ENCODE assay signal across 8 cellular contexts in genomic region chr14:55438066-55438683, GRCh38. TPM values are rescaled to one million over a fixed set of nuclear protein-coding genes. Genes with fewer than 3 reads are reported as not detected.
A peak's percentile ranks its signal among the peaks of the same experiment; 100 is the strongest.
DNase-seq lines count a peak whose midpoint lies in the region; ATAC-seq and TF ChIP-seq lines count a peak whose summit lies in the region.

No MANE protein-coding gene starts in this region.

- H3K27me3 Mint-ChIP-seq in mesothelial cell of epicardium (ENCODE audit: low read depth) = peaks cover 38% of the 10 kb centered on the region
- H3K27me3 Mint-ChIP-seq in activated CD4-positive, alpha-beta memory T cell treated with anti-CD3 and anti-CD28 coated beads for 36 hours = no peaks in the 10 kb centered on the region

- no peaks in the 10 kb centered on the region for H3K4me1 Mint-ChIP-seq in mesothelial cell of epicardium
- peaks cover 19% of the 10 kb centered on the region for H3K4me1 Mint-ChIP-seq in activated CD4-positive, alpha-beta memory T cell treated with anti-CD3 and anti-CD28 coated beads for 36 hours (ENCODE audit: low read depth)

- ATAC-seq in HG03280 (IDR thresholded peaks at IDR 0.05; ENCODE audit: unreplicated experiment) (peak; percentile 70), GM21360 (IDR thresholded peaks at IDR 0.05; ENCODE audit: unreplicated experiment) (no peak)

- DNase-seq in DMS53 (lab: John Stamatoyannopoulos, UW) = peak; percentile 89
- peak; percentile 52 for DNase-seq in NCI-H748 treated with DMSO at 0.1 percent for 48 hours (lab: John Stamatoyannopoulos, UW)
- peak; percentile 18 for DNase-seq in cerebellum (ENCODE audit: low spot score)
- no peak for DNase-seq in mesothelial cell of epicardium (ENCODE audit: low spot score in 2 of 2, unreplicated experiment in 2 of 2)
- no peak for DNase-seq in posterior cingulate gyrus
- no peak for DNase-seq in activated CD4-positive, alpha-beta memory T cell treated with anti-CD3 and anti-CD28 coated beads for 36 hours

- intact Hi-C loops in posterior cingulate gyrus (cut with DNase I) = loop anchor here (5.0 kb wide), 1 partner anchor 1049 kb away; no protein-coding TSS in a partner anchor
- intact Hi-C loops in activated CD4-positive, alpha-beta memory T cell treated with anti-CD3 and anti-CD28 coated beads for 36 hours (cut with micrococcal nuclease) = no loop called here

- no peak overlapping the region for H3K27ac Mint-ChIP-seq in mesothelial cell of epicardium
- H3K27ac Mint-ChIP-seq in activated CD4-positive, alpha-beta memory T cell treated with anti-CD3 and anti-CD28 coated beads for 36 hours = no peak overlapping the region

- no peaks in the 10 kb centered on the region for H3K36me3 Mint-ChIP-seq in mesothelial cell of epicardium
- H3K36me3 Mint-ChIP-seq in activated CD4-positive, alpha-beta memory T cell treated with anti-CD3 and anti-CD28 coated beads for 36 hours = no peaks in the 10 kb centered on the region

- no peak overlapping the region for H3K4me3 Mint-ChIP-seq in mesothelial cell of epicardium
- no peak overlapping the region for H3K4me3 Mint-ChIP-seq in activated CD4-positive, alpha-beta memory T cell treated with anti-CD3 and anti-CD28 coated beads for 36 hours

- peak; percentile 50 for TF ChIP-seq CTCF in mesothelial cell of epicardium (IDR thresholded peaks at IDR 0.05; ENCODE audit: unreplicated experiment)

- CTCF ChIA-PET in activated CD4-positive, alpha-beta memory T cell treated with anti-CD3 and anti-CD28 coated beads for 36 hours (lab: Charles Lee) = interaction anchor here (0.6 to 1.8 kb wide), 14 partner anchors 9 to 1054 kb away, joined by 3 to 13 read pairs (median 4); no protein-coding TSS in a partner anchor

- POLR2A ChIA-PET in activated CD4-positive, alpha-beta memory T cell treated with anti-CD3 and anti-CD28 coated beads for 36 hours (lab: Charles Lee) = no interaction called here

- peaks cover 5% of the 10 kb centered on the region for H3K9me3 Mint-ChIP-seq in mesothelial cell of epicardium
- H3K9me3 Mint-ChIP-seq in activated CD4-positive, alpha-beta memory T cell treated with anti-CD3 and anti-CD28 coated beads for 36 hours = no peaks in the 10 kb centered on the region

RNA-seq across cellular contexts. Expression of gene TBPL2, which starts 2.2 kb away (rescaled TPM):
- not detected for total RNA-seq in cerebellum
- total RNA-seq in mesothelial cell of epicardium = not detected in 3 replicates
- total RNA-seq in activated CD4-positive, alpha-beta memory T cell treated with anti-CD3 and anti-CD28 coated beads for 36 hours = not detected

RNA-seq across cellular contexts. Expression of gene ATG14, which starts 26.5 kb away (rescaled TPM):
- total RNA-seq in cerebellum (18.0 TPM), mesothelial cell of epicardium (16.6 to 17.1 TPM (median 17.0 TPM) in 3 replicates)
- 1 to 10 TPM; 5.0 to 5.1 TPM for total RNA-seq in activated CD4-positive, alpha-beta memory T cell treated with anti-CD3 and anti-CD28 coated beads for 36 hours

Comparison
In these comparisons a context has a peak if more than half of its experiments do, and no peak if none do; other contexts are left out.
1. DNase-seq: peak in DMS53 (single experiment), NCI-H748 treated with DMSO at 0.1 percent for 48 hours (single experiment) and cerebellum (single experiment); none in mesothelial cell of epicardium (0 of 2), posterior cingulate gyrus (0 of 10) and activated CD4-positive, alpha-beta memory T cell treated with anti-CD3 and anti-CD28 coated beads for 36 hours (single experiment).